ENCODE assay signal across 8 cellular contexts in the genomic region with DNA sequence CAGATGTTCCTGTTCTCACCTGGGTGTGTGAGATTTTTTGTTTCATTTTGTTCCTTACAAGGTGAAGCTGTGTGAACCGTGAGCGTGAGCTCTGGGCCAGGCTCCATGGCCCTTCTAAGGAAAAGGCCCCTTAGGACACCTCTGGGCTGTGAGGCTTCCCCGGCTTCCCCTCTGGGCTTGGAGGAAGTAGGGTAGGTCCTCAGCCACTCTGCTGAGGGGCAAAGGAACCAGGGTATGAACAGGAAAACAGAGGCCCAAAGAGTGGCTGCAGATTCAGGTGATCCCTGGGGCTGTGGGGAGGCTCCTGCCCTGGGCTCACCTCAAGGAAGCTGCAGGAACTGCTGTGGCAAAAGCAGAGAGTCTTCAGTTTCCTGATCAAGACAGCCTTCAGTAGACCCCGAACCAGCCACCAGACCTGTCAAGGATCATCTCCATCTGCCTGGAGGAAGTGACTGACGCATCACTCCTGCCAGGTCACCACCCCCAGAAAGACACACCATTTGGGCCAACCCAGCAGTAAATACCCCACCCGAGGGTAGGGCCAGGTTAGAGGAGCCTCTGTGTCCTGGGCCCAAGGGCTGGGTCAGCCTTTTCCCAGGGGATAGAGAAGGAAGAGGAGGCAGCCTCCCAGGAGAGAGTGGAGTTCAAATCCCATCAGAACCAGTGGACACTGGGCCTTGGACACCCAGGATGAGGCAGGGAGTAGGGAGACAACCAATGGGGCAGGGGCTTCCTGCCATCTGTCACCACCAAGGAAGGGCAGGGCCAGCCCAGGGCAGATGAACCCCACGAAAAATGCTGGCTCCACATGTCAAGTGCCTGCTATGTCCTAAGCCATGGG. TPM values are rescaled to one million over a fixed set of nuclear protein-coding genes. Genes with fewer than 3 reads are reported as not detected.
DNase-seq lines count a peak whose midpoint lies in the region; ATAC-seq and TF ChIP-seq lines count a peak whose summit lies in the region.

No MANE protein-coding gene starts in this region.

- peaks cover 73% of the 10 kb centered on the region for H3K4me1 ChIP-seq in OCI-LY7 (ENCODE audit: insufficient read depth, low read length, poor library complexity, severe bottlenecking)

- no peaks in the 10 kb centered on the region for H3K9me2 ChIP-seq in OCI-LY7 (ENCODE audit: insufficient read depth, low read length)

- peak; percentile 71 for DNase-seq in OCI-LY7 (ENCODE audit: low spot score)
- DNase-seq in activated effector memory CD4-positive, alpha-beta T cell treated with Interleukin-2 at 50 U/mL for 16 hours: peak; percentile 54
- DNase-seq in left lobe of liver (ENCODE audit: low spot score): no peak
- DNase-seq in NCI-H524 (lab: John Stamatoyannopoulos, UW): no peak
- DNase-seq in kidney glomerular epithelial cell (lab: John Stamatoyannopoulos, UW): no peak

- POLR2A ChIA-PET in OCI-LY7 (lab: Charles Lee): interaction anchor here (2.1 to 3.7 kb wide), 3 partner anchors 10 to 23 kb away, joined by 6 to 22 read pairs (median 12); a partner anchor contains a TSS

- H2AFZ ChIP-seq in OCI-LY7 (ENCODE audit: low read length): no peak overlapping the region

- no peaks in the 10 kb centered on the region for H4K20me1 ChIP-seq in OCI-LY7 (ENCODE audit: insufficient read depth, low read length)

- no peaks in the 10 kb centered on the region for H3K79me2 ChIP-seq in OCI-LY7 (ENCODE audit: insufficient read depth, low read depth, low read length)

- no peak for TF ChIP-seq CTCF in OCI-LY7 (conservative IDR thresholded peaks at IDR 0.05; ENCODE audit: low read length)

- BruUV-seq in OCI-LY7 (replicated peaks; lab: Mats Ljungman, UMichigan): no TSS peak

- no peaks in the 10 kb centered on the region for H3K9me3 ChIP-seq in OCI-LY7 (ENCODE audit: low read length)

- peaks cover 31% of the 10 kb centered on the region for H3K36me3 ChIP-seq in OCI-LY7 (ENCODE audit: insufficient read depth, low read length)

- peak; percentile 13 for ATAC-seq in left lobe of liver
- ATAC-seq in GM21390 (IDR thresholded peaks at IDR 0.05; ENCODE audit: unreplicated experiment): no peak
- no peak for ATAC-seq in HG02588 (IDR thresholded peaks at IDR 0.05; ENCODE audit: unreplicated experiment)

- peak overlapping the region; percentile 58 for H3K4me3 ChIP-seq in OCI-LY7 (ENCODE audit: low read depth, low read length, poor library complexity, severe bottlenecking)

- H3K27ac ChIP-seq in OCI-LY7 (ENCODE audit: low read depth, low read length, poor library complexity, severe bottlenecking): peak overlapping the region; percentile 94
- H3K27ac ChIP-seq in temporal lobe (ENCODE audit: low read depth, low read length): peak overlapping the region; percentile 79

- CTCF ChIA-PET in OCI-LY7 (lab: Charles Lee; ENCODE audit: unreplicated experiment): no interaction called here

- intact Hi-C loops in OCI-LY7 (cut with micrococcal nuclease; ENCODE audit: unreplicated experiment): loop anchor here (1.0 to 10.0 kb wide), 2 partner anchors 10 to 780 kb away; a partner anchor contains a TSS

- peak overlapping the region; percentile 76 for H3K4me2 ChIP-seq in OCI-LY7 (ENCODE audit: low read length)

RNA-seq across cellular contexts. Expression of a gene that starts 5.7 kb away (rescaled TPM):
- total RNA-seq in OCI-LY7 (2014; rRNA removed; shearing (Covaris generic)): 38.8 and 43.7 TPM in 2 replicates
- total RNA-seq in OCI-LY7 (2022) (51.3 and 52.7 TPM in 2 replicates), left lobe of liver (35.2 TPM), temporal lobe (25.6 TPM)

RNA-seq across cellular contexts. Expression of a gene that starts 11.7 kb away (rescaled TPM):
- 112 and 180 TPM in 2 replicates for total RNA-seq in OCI-LY7 (2014; rRNA removed; shearing (Covaris generic))
- 118 and 125 TPM in 2 replicates for total RNA-seq in OCI-LY7 (2022)
- 5.9 TPM for total RNA-seq in left lobe of liver
- 7.4 TPM for total RNA-seq in temporal lobe

RNA-seq across cellular contexts. Expression of a gene that starts 25.5 kb away (rescaled TPM):
- 0.59 and 0.95 TPM in 2 replicates for total RNA-seq in OCI-LY7 (2014; rRNA removed; shearing (Covaris generic))
- total RNA-seq in OCI-LY7 (2022) (4.4 and 4.6 TPM in 2 replicates), left lobe of liver (0.40 TPM), temporal lobe (1.2 TPM)

RNA-seq across cellular contexts. Expression of a gene that starts 27.6 kb away (rescaled TPM):
- 10.7 and 19.5 TPM in 2 replicates for total RNA-seq in OCI-LY7 (2014; rRNA removed; shearing (Covaris generic))
- total RNA-seq in OCI-LY7 (2022): 21.6 and 22.6 TPM in 2 replicates
- total RNA-seq in left lobe of liver: 42.6 TPM
- total RNA-seq in temporal lobe: 25.3 TPM

RNA-seq across cellular contexts. Expression of a gene that starts 32.5 kb away (rescaled TPM):
- 31.6 and 49.7 TPM in 2 replicates for total RNA-seq in OCI-LY7 (2014; rRNA removed; shearing (Covaris generic))
- total RNA-seq in OCI-LY7 (2022) (47.7 and 50.7 TPM in 2 replicates), left lobe of liver (12.4 TPM), temporal lobe (10.1 TPM)

Comparison
In these comparisons a context has a peak if more than half of its experiments do, and no peak if none do; other contexts are left out.
1. DNase-seq: peak in OCI-LY7 (single experiment) and activated effector memory CD4-positive, alpha-beta T cell treated with Interleukin-2 at 50 U/mL for 16 hours (single experiment); none in left lobe of liver (single experiment), NCI-H524 (0 of 2) and kidney glomerular epithelial cell (single experiment).
2. RNA of a gene that starts 11.7 kb away (total RNA-seq): 112 to 180 TPM in OCI-LY7; 7.4 TPM in temporal lobe (single experiment) and 5.9 TPM in left lobe of liver (single experiment); every median in the first group is over 10 times any median in the second.